ENCODE assay signal across 21 cellular contexts in genomic region chr6:51415501-51415900, GRCh38.
DNase-seq lines count a peak whose midpoint lies in the region; ATAC-seq, FAIRE-seq and TF ChIP-seq lines count a peak whose summit lies in the region.
"Had no signal": no experiment of that assay in that cellular context is flagged by ENCODE, and none has a peak within 500 bp of the region (broad histone marks: within the 10 kb centered on the region; RNA-seq: fewer than 3 reads in every experiment).

No MANE protein-coding gene starts in this region.

- TF ChIP-seq CTCF in bronchial epithelial cell (IDR thresholded peaks at IDR 0.05; ENCODE audit: insufficient read depth, low read length, severe bottlenecking), result no peak
- TF ChIP-seq CTCF in epithelial cell of esophagus (IDR thresholded peaks at IDR 0.05; ENCODE audit: insufficient read depth, low read depth, low read length, missing control alignments), result no peak
- no peak for TF ChIP-seq CTCF in lower lobe of right lung (IDR thresholded peaks at IDR 0.05)

- no peak overlapping the region for H3K4ac ChIP-seq in trophoblast cell (ENCODE audit: low read depth, low read length)

- no peak overlapping the region for H2BK120ac ChIP-seq in trophoblast cell (ENCODE audit: insufficient read depth, low read length, poor library complexity)

- no peak overlapping the region for H2BK12ac ChIP-seq in trophoblast cell (ENCODE audit: low read length)

- no peak overlapping the region for H3K4me3 ChIP-seq in bronchial epithelial cell (ENCODE audit: low read depth, low read length)
- H3K4me3 ChIP-seq in epithelial cell of esophagus (ENCODE audit: low read length), result no peak overlapping the region
- no peak overlapping the region for H3K4me3 ChIP-seq in trophoblast cell (ENCODE audit: low read depth, low read length)
- no peak overlapping the region for H3K4me3 ChIP-seq in lower lobe of right lung
- H3K4me3 ChIP-seq: BLaER1 had no signal

- H3K4me2 ChIP-seq in trophoblast cell (ENCODE audit: low read length), result no peak overlapping the region
- H3K4me2 ChIP-seq: BLaER1 had no signal

- H3K9me3 ChIP-seq in trophoblast cell (ENCODE audit: insufficient read depth, low read depth, low read length) (no peaks in the 10 kb centered on the region), lower lobe of right lung (no peaks in the 10 kb centered on the region)
- H3K9me3 ChIP-seq: BE2C, BLaER1, Caco-2 had no signal

- DNase-seq in bronchial epithelial cell (ENCODE audit: low read depth) (peak; percentile 13), epithelial cell of esophagus (ENCODE audit: low read depth) (peak; percentile 2), trophoblast cell (peak; percentile 66 to 83), lower lobe of right lung (no peak), iPS-NIHi7 (ENCODE audit: extremely low spot score) (no peak)
- DNase-seq: 8988T; ACHN; BE2C; C1 segment of cervical spinal cord; Caco-2; Calu3; CD4-positive, alpha-beta memory T cell; CD4-positive, CD25-positive, alpha-beta regulatory T cell; DMS79 treated with DMSO at 0.1 percent for 48 hours; GF-D8 had no signal

- H3K36me3 ChIP-seq in bronchial epithelial cell (ENCODE audit: control insufficient read depth, insufficient read depth, low read length), result no peaks in the 10 kb centered on the region
- no peaks in the 10 kb centered on the region for H3K36me3 ChIP-seq in trophoblast cell (ENCODE audit: control insufficient read depth in 1 of 2, insufficient read depth in 2 of 2, low read length in 2 of 2)
- no peaks in the 10 kb centered on the region for H3K36me3 ChIP-seq in lower lobe of right lung
- H3K36me3 ChIP-seq: BE2C, BLaER1 had no signal

- no peaks in the 10 kb centered on the region for H3K79me2 ChIP-seq in trophoblast cell (ENCODE audit: control insufficient read depth, insufficient read depth, low read length, poor library complexity)

- WGBS in trophoblast cell (ENCODE audit: extremely low coverage, insufficient coverage, insufficient read length), result no CpG with 5 or more reads among the region's 3 CpGs

- no peak overlapping the region for H4K91ac ChIP-seq in trophoblast cell (ENCODE audit: low read depth, low read length)

- ATAC-seq in lower lobe of right lung, result no peak

- H3K4me1 ChIP-seq in trophoblast cell (ENCODE audit: control insufficient read depth in 1 of 2, insufficient read depth in 2 of 2, low read length in 2 of 2) (no peaks in the 10 kb centered on the region), lower lobe of right lung (no peaks in the 10 kb centered on the region)
- H3K4me1 ChIP-seq: BE2C, BLaER1, Caco-2 had no signal

- no peak overlapping the region for H2AFZ ChIP-seq in trophoblast cell (ENCODE audit: insufficient read depth, low read length, poor library complexity)

- no peaks in the 10 kb centered on the region for H3K79me1 ChIP-seq in trophoblast cell (ENCODE audit: low read length)

- no peak for FAIRE-seq in bronchial epithelial cell (lab: Jason Lieb, UNC)
- FAIRE-seq: A204.1, D721Med, G401.6, GM12891, GM19239 had no signal

- no peak overlapping the region for H3K9ac ChIP-seq in trophoblast cell (ENCODE audit: low read length)
- H3K9ac ChIP-seq: BLaER1 had no signal

- no peak overlapping the region for H3K18ac ChIP-seq in trophoblast cell (ENCODE audit: low read length)

- H4K8ac ChIP-seq in trophoblast cell (ENCODE audit: low read depth, low read length), result no peak overlapping the region

- H3K23ac ChIP-seq in trophoblast cell (ENCODE audit: low read length), result no peak overlapping the region

- no peak overlapping the region for H2AK5ac ChIP-seq in trophoblast cell (ENCODE audit: low read length)

- H2BK5ac ChIP-seq in trophoblast cell (ENCODE audit: low read depth, low read length, poor library complexity), result no peak overlapping the region

- H4K12ac ChIP-seq in trophoblast cell (ENCODE audit: low read depth, low read length), result no peak overlapping the region

- H3K14ac ChIP-seq in trophoblast cell (ENCODE audit: low read length), result no peak overlapping the region

- H3K27me3 ChIP-seq in bronchial epithelial cell (ENCODE audit: control insufficient read depth, insufficient read depth, low read length) (no peaks in the 10 kb centered on the region), trophoblast cell (ENCODE audit: insufficient read depth, low read length) (no peaks in the 10 kb centered on the region), lower lobe of right lung (ENCODE audit: low read depth) (no peaks in the 10 kb centered on the region)
- H3K27me3 ChIP-seq: BE2C, BLaER1 had no signal

- H3K27ac ChIP-seq in trophoblast cell (ENCODE audit: low read depth, low read length) (no peak overlapping the region), lower lobe of right lung (no peak overlapping the region)
- H3K27ac ChIP-seq: BLaER1 had no signal

- intact Hi-C loops in lower lobe of right lung (cut with DNase I), result no loop called here

Comparison
In these comparisons a context has a peak if more than half of its experiments do, and no peak if none do; other contexts are left out.
1. DNase-seq: peak in bronchial epithelial cell (single experiment), epithelial cell of esophagus (single experiment) and trophoblast cell (2 of 2); none in lower lobe of right lung (single experiment) and iPS-NIHi7 (single experiment).